Comparison of ENCODE assay signal across 1 cellular context in genomic region chr10:7853226-7853891, GRCh38.
TF ChIP-seq lines count a peak whose summit lies in the region.

No MANE protein-coding gene starts in this region.

TF ChIP-seq in WTC11, 78 proteins besides CTCF, POLR2A, EP300 and RAD21 (continued from another document):
- TF ChIP-seq, protein P1, sequence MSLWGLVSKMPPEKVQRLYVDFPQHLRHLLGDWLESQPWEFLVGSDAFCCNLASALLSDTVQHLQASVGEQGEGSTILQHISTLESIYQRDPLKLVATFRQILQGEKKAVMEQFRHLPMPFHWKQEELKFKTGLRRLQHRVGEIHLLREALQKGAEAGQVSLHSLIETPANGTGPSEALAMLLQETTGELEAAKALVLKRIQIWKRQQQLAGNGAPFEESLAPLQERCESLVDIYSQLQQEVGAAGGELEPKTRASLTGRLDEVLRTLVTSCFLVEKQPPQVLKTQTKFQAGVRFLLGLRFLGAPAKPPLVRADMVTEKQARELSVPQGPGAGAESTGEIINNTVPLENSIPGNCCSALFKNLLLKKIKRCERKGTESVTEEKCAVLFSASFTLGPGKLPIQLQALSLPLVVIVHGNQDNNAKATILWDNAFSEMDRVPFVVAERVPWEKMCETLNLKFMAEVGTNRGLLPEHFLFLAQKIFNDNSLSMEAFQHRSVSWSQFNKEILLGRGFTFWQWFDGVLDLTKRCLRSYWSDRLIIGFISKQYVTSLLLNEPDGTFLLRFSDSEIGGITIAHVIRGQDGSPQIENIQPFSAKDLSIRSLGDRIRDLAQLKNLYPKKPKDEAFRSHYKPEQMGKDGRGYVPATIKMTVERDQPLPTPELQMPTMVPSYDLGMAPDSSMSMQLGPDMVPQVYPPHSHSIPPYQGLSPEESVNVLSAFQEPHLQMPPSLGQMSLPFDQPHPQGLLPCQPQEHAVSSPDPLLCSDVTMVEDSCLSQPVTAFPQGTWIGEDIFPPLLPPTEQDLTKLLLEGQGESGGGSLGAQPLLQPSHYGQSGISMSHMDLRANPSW (CRISPR knock-in tag; conservative IDR thresholded peaks at IDR 0.05; ENCODE audit: low read depth), result no peak
- no peak for TF ChIP-seq NFE2L1 (CRISPR knock-in tag; IDR thresholded peaks at IDR 0.05)
- no peak for TF ChIP-seq ZNF121 (CRISPR knock-in tag; IDR thresholded peaks at IDR 0.05)
- TF ChIP-seq ZSCAN18 (CRISPR knock-in tag; IDR thresholded peaks at IDR 0.05), result no peak
- TF ChIP-seq KAT7 (CRISPR knock-in tag; IDR thresholded peaks at IDR 0.05; ENCODE audit: borderline replicate concordance), result no peak
- no peak for TF ChIP-seq JAZF1 (CRISPR knock-in tag; IDR thresholded peaks at IDR 0.05)
- TF ChIP-seq, protein P2, sequence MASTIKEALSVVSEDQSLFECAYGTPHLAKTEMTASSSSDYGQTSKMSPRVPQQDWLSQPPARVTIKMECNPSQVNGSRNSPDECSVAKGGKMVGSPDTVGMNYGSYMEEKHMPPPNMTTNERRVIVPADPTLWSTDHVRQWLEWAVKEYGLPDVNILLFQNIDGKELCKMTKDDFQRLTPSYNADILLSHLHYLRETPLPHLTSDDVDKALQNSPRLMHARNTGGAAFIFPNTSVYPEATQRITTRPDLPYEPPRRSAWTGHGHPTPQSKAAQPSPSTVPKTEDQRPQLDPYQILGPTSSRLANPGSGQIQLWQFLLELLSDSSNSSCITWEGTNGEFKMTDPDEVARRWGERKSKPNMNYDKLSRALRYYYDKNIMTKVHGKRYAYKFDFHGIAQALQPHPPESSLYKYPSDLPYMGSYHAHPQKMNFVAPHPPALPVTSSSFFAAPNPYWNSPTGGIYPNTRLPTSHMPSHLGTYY (CRISPR knock-in tag; IDR thresholded peaks at IDR 0.05), result no peak
- TF ChIP-seq, protein P3, sequence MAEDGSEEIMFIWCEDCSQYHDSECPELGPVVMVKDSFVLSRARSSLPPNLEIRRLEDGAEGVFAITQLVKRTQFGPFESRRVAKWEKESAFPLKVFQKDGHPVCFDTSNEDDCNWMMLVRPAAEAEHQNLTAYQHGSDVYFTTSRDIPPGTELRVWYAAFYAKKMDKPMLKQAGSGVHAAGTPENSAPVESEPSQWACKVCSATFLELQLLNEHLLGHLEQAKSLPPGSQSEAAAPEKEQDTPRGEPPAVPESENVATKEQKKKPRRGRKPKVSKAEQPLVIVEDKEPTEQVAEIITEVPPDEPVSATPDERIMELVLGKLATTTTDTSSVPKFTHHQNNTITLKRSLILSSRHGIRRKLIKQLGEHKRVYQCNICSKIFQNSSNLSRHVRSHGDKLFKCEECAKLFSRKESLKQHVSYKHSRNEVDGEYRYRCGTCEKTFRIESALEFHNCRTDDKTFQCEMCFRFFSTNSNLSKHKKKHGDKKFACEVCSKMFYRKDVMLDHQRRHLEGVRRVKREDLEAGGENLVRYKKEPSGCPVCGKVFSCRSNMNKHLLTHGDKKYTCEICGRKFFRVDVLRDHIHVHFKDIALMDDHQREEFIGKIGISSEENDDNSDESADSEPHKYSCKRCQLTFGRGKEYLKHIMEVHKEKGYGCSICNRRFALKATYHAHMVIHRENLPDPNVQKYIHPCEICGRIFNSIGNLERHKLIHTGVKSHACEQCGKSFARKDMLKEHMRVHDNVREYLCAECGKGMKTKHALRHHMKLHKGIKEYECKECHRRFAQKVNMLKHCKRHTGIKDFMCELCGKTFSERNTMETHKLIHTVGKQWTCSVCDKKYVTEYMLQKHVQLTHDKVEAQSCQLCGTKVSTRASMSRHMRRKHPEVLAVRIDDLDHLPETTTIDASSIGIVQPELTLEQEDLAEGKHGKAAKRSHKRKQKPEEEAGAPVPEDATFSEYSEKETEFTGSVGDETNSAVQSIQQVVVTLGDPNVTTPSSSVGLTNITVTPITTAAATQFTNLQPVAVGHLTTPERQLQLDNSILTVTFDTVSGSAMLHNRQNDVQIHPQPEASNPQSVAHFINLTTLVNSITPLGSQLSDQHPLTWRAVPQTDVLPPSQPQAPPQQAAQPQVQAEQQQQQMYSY (CRISPR knock-in tag; IDR thresholded peaks at IDR 0.05), result no peak
- no peak for TF ChIP-seq JUN (CRISPR knock-in tag; IDR thresholded peaks at IDR 0.05)
- no peak for TF ChIP-seq TEAD1 (CRISPR knock-in tag; IDR thresholded peaks at IDR 0.05)
